ENCODE assay signal across 14 cellular contexts in genomic region chr20:53034899-53035298, GRCh38.
DNase-seq lines count a peak whose midpoint lies in the region; ATAC-seq and TF ChIP-seq lines count a peak whose summit lies in the region.
"Had no signal": no experiment of that assay in that cellular context is flagged by ENCODE, and none has a peak within 500 bp of the region (broad histone marks: within the 10 kb centered on the region; RNA-seq: fewer than 3 reads in every experiment).

No MANE protein-coding gene starts in this region.

- ATAC-seq in GM18519 (IDR thresholded peaks at IDR 0.05; ENCODE audit: low FRiP score, unreplicated experiment) = no peak
- ATAC-seq: effector memory CD8-positive, alpha-beta T cell; left ventricle myocardium superior had no signal

- H3K27ac ChIP-seq in ascending aorta = no peak overlapping the region

- H3K4me3 ChIP-seq in ascending aorta = no peak overlapping the region
- H3K4me3 ChIP-seq: uterus had no signal

- TF ChIP-seq CTCF in ascending aorta (IDR thresholded peaks at IDR 0.05) = no peak

- H3K9me3 ChIP-seq in ascending aorta = no peaks in the 10 kb centered on the region
- H3K9me3 ChIP-seq: uterus had no signal

- no peaks in the 10 kb centered on the region for H3K27me3 ChIP-seq in ascending aorta
- H3K27me3 ChIP-seq: uterus had no signal

- H3K4me1 ChIP-seq in ascending aorta = no peaks in the 10 kb centered on the region

- intact Hi-C loops in ascending aorta (cut with DNase I) = no loop called here

- H3K36me3 ChIP-seq in ascending aorta = no peaks in the 10 kb centered on the region
- H3K36me3 ChIP-seq: uterus had no signal

- peak; percentile 24 for DNase-seq in activated CD4-positive, alpha-beta T cell treated with anti-CD3 and anti-CD28 coated beads for 48 hours
- DNase-seq in activated CD4-positive, alpha-beta T cell treated with anti-CD3 and anti-CD28 coated beads, Interleukin-2, amount 50 U/mL, for 4 hours = no peak
- peak; percentile 9 for DNase-seq in NCI-H146 treated with DMSO at 0.1 percent for 48 hours (lab: John Stamatoyannopoulos, UW; ENCODE audit: unreplicated experiment)
- peak; percentile 22 to 24 for DNase-seq in activated CD4-positive, alpha-beta T cell treated with anti-CD3 and anti-CD28 coated beads, Interleukin-2, amount 50 U/mL, for 48 hours
- DNase-seq in left kidney (ENCODE audit: low read depth, low spot score) = peak; percentile 56
- DNase-seq in ascending aorta (ENCODE audit: low spot score in 2 of 2) = no peak
- no peak for DNase-seq in NCI-H1092 treated with DMSO at 0.1 percent for 48 hours (lab: John Stamatoyannopoulos, UW)
- DNase-seq: effector memory CD8-positive, alpha-beta T cell; left ventricle myocardium superior; NCI-H1694; NK-92 treated with Interleukin-12 subunit alpha and Interleukin-12 subunit beta, amount 100 ng/mL, for 24 hours; SHP77; uterus had no signal

Comparison
In these comparisons a context has a peak if more than half of its experiments do, and no peak if none do; other contexts are left out.
1. DNase-seq: peak in activated CD4-positive, alpha-beta T cell treated with anti-CD3 and anti-CD28 coated beads for 48 hours (single experiment), NCI-H146 treated with DMSO at 0.1 percent for 48 hours (single experiment), activated CD4-positive, alpha-beta T cell treated with anti-CD3 and anti-CD28 coated beads, Interleukin-2, amount 50 U/mL, for 48 hours (2 of 2) and left kidney (single experiment); none in activated CD4-positive, alpha-beta T cell treated with anti-CD3 and anti-CD28 coated beads, Interleukin-2, amount 50 U/mL, for 4 hours (0 of 2), ascending aorta (0 of 2) and NCI-H1092 treated with DMSO at 0.1 percent for 48 hours (single experiment).